ENCODE assay signal across 9 cellular contexts in genomic region chr18:9055185-9055584, GRCh38. TPM values are rescaled to one million over a fixed set of nuclear protein-coding genes. Genes with fewer than 3 reads are reported as not detected.
DNase-seq lines count a peak whose midpoint lies in the region; ATAC-seq and TF ChIP-seq lines count a peak whose summit lies in the region.
"Had no signal": no experiment of that assay in that cellular context is flagged by ENCODE, and none has a peak within 500 bp of the region (broad histone marks: within the 10 kb centered on the region; RNA-seq: fewer than 3 reads in every experiment).

No MANE protein-coding gene starts in this region.

- H3K27ac ChIP-seq in breast epithelium, result peak overlapping the region; percentile 78 to 94
- H3K27ac ChIP-seq in osteoblast (ENCODE audit: low read depth, low read length), result peak overlapping the region; percentile 34
- H3K27ac ChIP-seq: neutrophil had no signal

- peaks cover 0 to 1% (median 0%) of the 10 kb centered on the region in 5 donors for H3K27me3 Mint-ChIP-seq in naive thymus-derived CD8-positive, alpha-beta T cell

- peak; percentile 57 for ATAC-seq in GM18508 (IDR thresholded peaks at IDR 0.05; ENCODE audit: insufficient read depth, unreplicated experiment)
- ATAC-seq in naive thymus-derived CD8-positive, alpha-beta T cell, result no peak
- no peak for ATAC-seq in HG03159 (IDR thresholded peaks at IDR 0.05; ENCODE audit: unreplicated experiment)

- DNase-seq in LNCaP clone FGC (ENCODE audit: low read depth) (peak; percentile 63), breast epithelium (ENCODE audit: low spot score in 2 of 2) (no peak), osteoblast (ENCODE audit: insufficient read length, low spot score, missing footprints) (peak; percentile 84), globus pallidus (ENCODE audit: low spot score) (no peak), iPS-NIHi11 (ENCODE audit: low spot score) (no peak)
- DNase-seq in naive thymus-derived CD8-positive, alpha-beta T cell, result no peak

- no peak overlapping the region for H3K4me3 ChIP-seq in LNCaP clone FGC (ENCODE audit: low read depth, low read length)
- no peak overlapping the region for H3K4me3 ChIP-seq in breast epithelium
- H3K4me3 ChIP-seq in osteoblast (ENCODE audit: insufficient read depth, low read length), result no peak overlapping the region

- H3K36me3 Mint-ChIP-seq in naive thymus-derived CD8-positive, alpha-beta T cell, result peaks cover 0 to 22% (median 0%) of the 10 kb centered on the region in 3 donors

- H3K4me1 ChIP-seq in breast epithelium (peaks cover 0 to 8% of the 10 kb centered on the region in 2 donors), osteoblast (ENCODE audit: insufficient read depth, low read length) (peaks cover 8% of the 10 kb centered on the region)

- peaks cover 0 to 29% (median 12%) of the 10 kb centered on the region in 9 donors for H3K9me3 Mint-ChIP-seq in naive thymus-derived CD8-positive, alpha-beta T cell

- no peak for TF ChIP-seq POLR2A in breast epithelium (IDR thresholded peaks at IDR 0.05)

- H3K36me3 ChIP-seq in breast epithelium (no peaks in the 10 kb centered on the region), osteoblast (ENCODE audit: insufficient read depth, low read length) (no peaks in the 10 kb centered on the region)
- H3K36me3 ChIP-seq: neutrophil had no signal

- H3K4me1 Mint-ChIP-seq in naive thymus-derived CD8-positive, alpha-beta T cell, result no peaks in the 10 kb centered on the region

- H3K4me3 Mint-ChIP-seq in naive thymus-derived CD8-positive, alpha-beta T cell, result no peak overlapping the region

- H3K27me3 ChIP-seq in breast epithelium (no peaks in the 10 kb centered on the region), osteoblast (ENCODE audit: insufficient read depth, low read length) (no peaks in the 10 kb centered on the region)
- H3K27me3 ChIP-seq: neutrophil had no signal

- no peaks in the 10 kb centered on the region for H4K20me1 ChIP-seq in osteoblast (ENCODE audit: insufficient read depth, low read length)

- peak overlapping the region; percentile 46 for H2AFZ ChIP-seq in osteoblast (ENCODE audit: low read length)

- POLR2A ChIA-PET in naive thymus-derived CD8-positive, alpha-beta T cell (lab: Charles Lee), result no interaction called here

- peak overlapping the region; percentile 10 for H3K4me2 ChIP-seq in osteoblast (ENCODE audit: insufficient read depth, low read length)

- intact Hi-C loops in breast epithelium (cut with DNase I; ENCODE audit: low total_unique reads), result no loop called here

- peak overlapping the region in 1 of 10 donors; percentile 6 for H3K27ac Mint-ChIP-seq in naive thymus-derived CD8-positive, alpha-beta T cell

- no peaks in the 10 kb centered on the region for H3K79me2 ChIP-seq in osteoblast (ENCODE audit: insufficient read depth, low read length)

- H3K9me3 ChIP-seq in breast epithelium (peaks cover 5 to 9% of the 10 kb centered on the region in 2 donors), osteoblast (ENCODE audit: low read depth, low read length) (peaks cover 6% of the 10 kb centered on the region)
- H3K9me3 ChIP-seq: neutrophil had no signal

- TF ChIP-seq CTCF in LNCaP clone FGC (IDR thresholded peaks at IDR 0.05; ENCODE audit: control insufficient read depth, extremely low read depth, insufficient read depth) (peak; percentile 32), breast epithelium (IDR thresholded peaks at IDR 0.05) (peak in 2 of 3 donors; percentile 21 to 32), osteoblast (IDR thresholded peaks at IDR 0.05; ENCODE audit: extremely low read depth, low read depth, low read length) (peak; percentile 40)

RNA-seq across cellular contexts. Expression of gene NDUFV2, which starts 47.3 kb away (rescaled TPM):
- total RNA-seq in breast epithelium (100 to 1,000 TPM; 106 to 116 (median 113) TPM), osteoblast (95.9 and 102 TPM in 2 replicates)
- 100 to 1,000 TPM; 149 to 166 TPM for total RNA-seq in naive thymus-derived CD8-positive, alpha-beta T cell
- 100 to 1,000 TPM; 106 to 155 (median 128) TPM for polyA plus RNA-seq in naive thymus-derived CD8-positive, alpha-beta T cell

Comparison
In these comparisons a context has a peak if more than half of its experiments do, and no peak if none do; other contexts are left out.
1. DNase-seq: peak in LNCaP clone FGC (single experiment) and osteoblast (single experiment); none in breast epithelium (0 of 2), globus pallidus (single experiment), naive thymus-derived CD8-positive, alpha-beta T cell (0 of 10) and iPS-NIHi11 (single experiment).
2. Peak in every context shown above with its lines, with median percentiles within 50 percentile points of each other: CTCF ChIP-seq.